Comparison of ENCODE assay signal across 8 cellular contexts in genomic region chr1:229230136-229230892, GRCh38. TPM values are rescaled to one million over a fixed set of nuclear protein-coding genes. Genes with fewer than 3 reads are reported as not detected.
A peak's percentile ranks its signal among the peaks of the same experiment; 100 is the strongest.
DNase-seq lines count a peak whose midpoint lies in the region; ATAC-seq and TF ChIP-seq lines count a peak whose summit lies in the region.

No MANE protein-coding gene starts in this region.

- H3K4me3 ChIP-seq in mammary epithelial cell (replicated peaks in 1 of 3; ENCODE audit: insufficient read depth in 1 of 3, low read depth in 2 of 3, low read length in 3 of 3), result no peak overlapping the region
- no peak overlapping the region for H3K4me3 ChIP-seq in rectal smooth muscle tissue (ENCODE audit: low read length)
- no peak overlapping the region for H3K4me3 ChIP-seq in CD4-positive, alpha-beta memory T cell (ENCODE audit: low read length in 2 of 2)

- H3K79me2 ChIP-seq in mammary epithelial cell (ENCODE audit: insufficient read depth, low read length), result no peaks in the 10 kb centered on the region

- no TSS peak for BruUV-seq in mammary epithelial cell (replicated peaks; lab: Mats Ljungman, UMichigan)

- WGBS in mammary epithelial cell (ENCODE audit: low coverage, missing lambda C conversion rate), result 14% methylated on average over 14 of the region's 14 CpGs

- no peak overlapping the region for H3K4me3 Mint-ChIP-seq in CD4-positive, alpha-beta memory T cell

- in situ Hi-C loops in mammary epithelial cell (cut with MboI; ENCODE audit: low sequenced_read_pairs in 2 of 2), result no loop called here

- peak; percentile 55 for ATAC-seq in GM18867 (IDR thresholded peaks at IDR 0.05; ENCODE audit: unreplicated experiment)
- peak; percentile 67 for ATAC-seq in HG03520 (IDR thresholded peaks at IDR 0.05; ENCODE audit: unreplicated experiment)

- TF ChIP-seq CTCF in mammary epithelial cell (conservative IDR thresholded peaks at IDR 0.05 in 1 of 2, IDR thresholded peaks at IDR 0.05 in 1 of 2; ENCODE audit: extremely low read depth in 1 of 2, insufficient read depth in 1 of 2, low read depth in 1 of 2, low read length in 2 of 2), result no peak

- intact Hi-C loops in mammary epithelial cell (cut with micrococcal nuclease), result no loop called here
- intact Hi-C loops in CD4-positive, alpha-beta memory T cell (cut with micrococcal nuclease), result no loop called here

- peak overlapping the region; percentile 76 for H3K4me2 ChIP-seq in mammary epithelial cell (ENCODE audit: insufficient read depth, low read depth, low read length)

- peak overlapping the region; percentile 87 for H2AFZ ChIP-seq in mammary epithelial cell (ENCODE audit: low read depth, low read length)

- peaks cover 3 to 6% of the 10 kb centered on the region in 2 donors for H3K27me3 Mint-ChIP-seq in CD4-positive, alpha-beta memory T cell

- CTCF ChIA-PET in mammary epithelial cell (lab: Charles Lee; ENCODE audit: low non-redundant PET), result interaction anchor here (0.5 kb wide), 1 partner anchor 23 kb away, joined by 4 read pairs; no protein-coding TSS in a partner anchor
- CTCF ChIA-PET in CD4-positive, alpha-beta memory T cell (lab: Charles Lee; ENCODE audit: partially characterized antibody), result interaction anchor here (0.7 to 7.8 kb wide), 9 partner anchors 9 to 567 kb away, joined by 3 to 166 read pairs (median 6); partner anchors contain the start of gene RHOU

- H3K27ac ChIP-seq in mammary epithelial cell (ENCODE audit: insufficient read depth, low read depth, low read length), result peak overlapping the region; percentile 81
- peak overlapping the region; percentile 43 for H3K27ac ChIP-seq in rectal smooth muscle tissue (ENCODE audit: low read depth, low read length)
- H3K27ac ChIP-seq in CD4-positive, alpha-beta memory T cell (ENCODE audit: low read depth, low read length), result no peak overlapping the region

- POLR2A ChIA-PET in CD4-positive, alpha-beta memory T cell (lab: Charles Lee; ENCODE audit: partially characterized antibody), result interaction anchor here (1.4 kb wide), 1 partner anchor 495 kb away, joined by 3 read pairs; the partner anchor contains the start of gene RHOU

- peak overlapping the region in 1 of 7 donors; percentile 1 for H3K27ac Mint-ChIP-seq in CD4-positive, alpha-beta memory T cell

- dilution Hi-C loops in mammary epithelial cell (cut with HindIII; ENCODE audit: low sequenced_read_pairs), result loop anchor here (5.0 kb wide), 1 partner anchor 42 kb away; the partner anchor contains the start of gene RAB4A

- H4K20me1 ChIP-seq in mammary epithelial cell (ENCODE audit: insufficient read depth, low read length), result no peaks in the 10 kb centered on the region

- H3K4me1 ChIP-seq in mammary epithelial cell (ENCODE audit: insufficient read depth, low read length) (peaks cover 43% of the 10 kb centered on the region), rectal smooth muscle tissue (ENCODE audit: control insufficient read depth, insufficient read depth, low read length) (peaks cover 8% of the 10 kb centered on the region)
- peaks cover 10% of the 10 kb centered on the region for H3K4me1 ChIP-seq in CD4-positive, alpha-beta memory T cell (ENCODE audit: insufficient read depth, low read length)

- H3K36me3 ChIP-seq in mammary epithelial cell (ENCODE audit: insufficient read depth, low read length) (no peaks in the 10 kb centered on the region), rectal smooth muscle tissue (ENCODE audit: control insufficient read depth, insufficient read depth, low read length) (no peaks in the 10 kb centered on the region)
- no peaks in the 10 kb centered on the region for H3K36me3 ChIP-seq in CD4-positive, alpha-beta memory T cell (ENCODE audit: insufficient read depth, low read length)

- H3K9me3 ChIP-seq in mammary epithelial cell (replicated peaks; ENCODE audit: insufficient read depth, low read length), result no peaks in the 10 kb centered on the region
- H3K9me3 ChIP-seq in CD4-positive, alpha-beta memory T cell (ENCODE audit: control insufficient read depth in 1 of 2, low read length in 2 of 2), result no peaks in the 10 kb centered on the region

- H3K9ac ChIP-seq in mammary epithelial cell (ENCODE audit: insufficient read depth, low read length), result peak overlapping the region; percentile 70
- no peak overlapping the region for H3K9ac ChIP-seq in rectal smooth muscle tissue (ENCODE audit: low read length)

- peaks cover 6 to 16% (median 10%) of the 10 kb centered on the region in 4 donors for H3K4me1 Mint-ChIP-seq in CD4-positive, alpha-beta memory T cell

- no peaks in the 10 kb centered on the region for H3K27me3 ChIP-seq in mammary epithelial cell (ENCODE audit: insufficient read depth, low read length)
- H3K27me3 ChIP-seq in rectal smooth muscle tissue (ENCODE audit: control insufficient read depth, insufficient read depth, low read length), result peaks cover 2% of the 10 kb centered on the region
- H3K27me3 ChIP-seq in CD4-positive, alpha-beta memory T cell (ENCODE audit: insufficient read depth, low read length), result peaks cover 4% of the 10 kb centered on the region

- peak; percentile 31 for DNase-seq in mammary epithelial cell
- no peak for DNase-seq in SIG-M5 (lab: John Stamatoyannopoulos, UW)
- no peak for DNase-seq in T-helper 9 cell
- no peak for DNase-seq in SIG-M5 treated with dmso at 0.1 percent for 504 hours (lab: John Stamatoyannopoulos, UW; ENCODE audit: unreplicated experiment)
- DNase-seq in CD4-positive, alpha-beta memory T cell, result no peak

- no peaks in the 10 kb centered on the region for H3K36me3 Mint-ChIP-seq in CD4-positive, alpha-beta memory T cell

- peaks cover 0 to 1% (median 0%) of the 10 kb centered on the region in 8 donors for H3K9me3 Mint-ChIP-seq in CD4-positive, alpha-beta memory T cell

RNA-seq across cellular contexts. Expression of gene RAB4A, which starts 40.6 kb away (rescaled TPM):
- total RNA-seq in mammary epithelial cell, result 10 to 100 TPM; 46.5 to 59.2 TPM
- polyA plus RNA-seq in mammary epithelial cell, result 25.9 TPM
- 16.5 TPM for polyA minus RNA-seq in mammary epithelial cell
- total RNA-seq in CD4-positive, alpha-beta memory T cell, result 10 to 100 TPM; 43.7 to 44.9 TPM
- polyA plus RNA-seq in CD4-positive, alpha-beta memory T cell, result 10 to 100 TPM; 18.8 to 23.0 TPM
